18 cellular contexts compared by ENCODE assay signal in genomic region chrX:10781847-10782530, GRCh38.
"Had no signal": no experiment of that assay in that cellular context is flagged by ENCODE, and none has a peak within 500 bp of the region (broad histone marks: within the 10 kb centered on the region; RNA-seq: fewer than 3 reads in every experiment).

No MANE protein-coding gene starts in this region.

- DNase-seq: activated CD4-positive, alpha-beta T cell treated with anti-CD3 and anti-CD28 coated beads, Interleukin-2, amount 50 U/mL, for 4 hours; activated CD4-positive, CD25-positive, alpha-beta regulatory T cell treated with anti-CD3 and anti-CD28 coated beads, Interleukin-2, amount 50 U/mL, for 72 hours; activated naive CD4-positive, alpha-beta T cell treated with anti-CD3 and anti-CD28 coated beads for 36 hours; activated naive CD8-positive, alpha-beta T cell treated with anti-CD3 and anti-CD28 coated beads, Interleukin-2, amount 50 U/mL, for 24 hours; aorta; effector memory CD4-positive, alpha-beta T cell; heart right ventricle; left cardiac atrium; lower lobe of right lung; midbrain; posterior cingulate gyrus; stimulated activated CD4-positive, alpha-beta T cell treated with anti-CD3 and anti-CD28 coated beads, Interleukin-15, amount 100 ng/mL, for 24 hours; stimulated activated CD4-positive, alpha-beta T cell treated with anti-CD3 and anti-CD28 coated beads, Interleukin-4, amount 100 ng/mL, for 1 hour; stimulated activated naive B cell treated with anti-CD40 and anti-IgM and Interleukin-4, amounts not matched to agents 10 μg/mL and 1 μg/mL and 100 μg/mL, for 72 hours; T1000; thyroid gland had no signal

- H3K36me3 ChIP-seq: breast epithelium, gastroesophageal sphincter, heart right ventricle, lower lobe of right lung, thyroid gland had no signal

- H3K4me3 ChIP-seq: breast epithelium, gastroesophageal sphincter, heart right ventricle, lower lobe of right lung, thyroid gland had no signal

- H3K4me1 ChIP-seq: breast epithelium, gastroesophageal sphincter, heart right ventricle, lower lobe of right lung, thyroid gland had no signal

- H3K27me3 ChIP-seq: breast epithelium, gastroesophageal sphincter, thyroid gland had no signal

- H3K9me3 ChIP-seq: breast epithelium, gastroesophageal sphincter, heart right ventricle, lower lobe of right lung, thyroid gland had no signal

- H3K27ac ChIP-seq: breast epithelium, gastroesophageal sphincter, heart right ventricle, lower lobe of right lung, thyroid gland had no signal
